ENCODE assay signal across 8 cellular contexts in genomic region chr17:58219007-58219788, GRCh38. TPM values are rescaled to one million over a fixed set of nuclear protein-coding genes. Genes with fewer than 3 reads are reported as not detected.
DNase-seq lines count a peak whose midpoint lies in the region; ATAC-seq, FAIRE-seq and TF ChIP-seq lines count a peak whose summit lies in the region.

TSS of gene MKS1 (minus strand) at chr17:58219255. CDS start at chr17:58219230, 25 bp downstream.

- H3K9me3 Mint-ChIP-seq in activated naive CD8-positive, alpha-beta T cell treated with anti-CD3 and anti-CD28 coated beads, Interleukin-2, amount 50 U/mL, for 24 hours = no peaks in the 10 kb centered on the region
- H3K9me3 Mint-ChIP-seq in type B pancreatic cell = no peaks in the 10 kb centered on the region

- peak; percentile 99 for FAIRE-seq in GM12891 (lab: Jason Lieb, UNC)

- ATAC-seq in HG02798 (IDR thresholded peaks at IDR 0.05; ENCODE audit: poor library complexity, unreplicated experiment) = peak; percentile 98
- ATAC-seq in activated naive CD8-positive, alpha-beta T cell treated with anti-CD3 and anti-CD28 coated beads, Interleukin-2, amount 50 U/mL, for 24 hours = peak; percentile 99

- peak within 1 kb of the TSS; percentile 92 for H3K27ac Mint-ChIP-seq in activated naive CD8-positive, alpha-beta T cell treated with anti-CD3 and anti-CD28 coated beads, Interleukin-2, amount 50 U/mL, for 24 hours
- H3K27ac Mint-ChIP-seq in type B pancreatic cell = peak within 1 kb of the TSS; percentile 88

- peaks cover 5% of the 10 kb centered on the region for H3K36me3 Mint-ChIP-seq in activated naive CD8-positive, alpha-beta T cell treated with anti-CD3 and anti-CD28 coated beads, Interleukin-2, amount 50 U/mL, for 24 hours (ENCODE audit: low read depth)
- H3K36me3 Mint-ChIP-seq in type B pancreatic cell = peaks cover 3% of the 10 kb centered on the region

- intact Hi-C loops in cardiac septum (cut with DNase I) = loop anchor here (5.0 kb wide), 1 partner anchor 133 kb away; the partner anchor contains the start of gene SUPT4H1

- H3K27me3 Mint-ChIP-seq in activated naive CD8-positive, alpha-beta T cell treated with anti-CD3 and anti-CD28 coated beads, Interleukin-2, amount 50 U/mL, for 24 hours = no peaks in the 10 kb centered on the region
- peaks cover 26% of the 10 kb centered on the region for H3K27me3 Mint-ChIP-seq in type B pancreatic cell

- H3K4me3 Mint-ChIP-seq in activated naive CD8-positive, alpha-beta T cell treated with anti-CD3 and anti-CD28 coated beads, Interleukin-2, amount 50 U/mL, for 24 hours = peak within 1 kb of the TSS; percentile 89
- peak within 1 kb of the TSS; percentile 96 for H3K4me3 Mint-ChIP-seq in type B pancreatic cell

- H3K4me1 Mint-ChIP-seq in activated naive CD8-positive, alpha-beta T cell treated with anti-CD3 and anti-CD28 coated beads, Interleukin-2, amount 50 U/mL, for 24 hours = peaks cover 29% of the 10 kb centered on the region
- H3K4me1 Mint-ChIP-seq in type B pancreatic cell (ENCODE audit: unreplicated experiment) = peaks cover 12% of the 10 kb centered on the region

- peak; percentile 77 for TF ChIP-seq CTCF in type B pancreatic cell (conservative IDR thresholded peaks at IDR 0.05)

- peak; percentile 96 for DNase-seq in GM12891 (ENCODE audit: insufficient read length, low spot score)
- peak; percentile 71 for DNase-seq in NCI-H1417 treated with DMSO at 0.1 percent for 48 hours (lab: John Stamatoyannopoulos, UW)
- peak; percentile 91 for DNase-seq in SW480 (ENCODE audit: low spot score)
- peak; percentile 97 for DNase-seq in activated naive CD8-positive, alpha-beta T cell treated with anti-CD3 and anti-CD28 coated beads, Interleukin-2, amount 50 U/mL, for 24 hours
- peak; percentile 96 for DNase-seq in cardiac septum (ENCODE audit: low spot score)
- DNase-seq in pons (ENCODE audit: low spot score) = peak; percentile 87
- peak; percentile 99 for DNase-seq in type B pancreatic cell (ENCODE audit: extremely low spot score, unreplicated experiment)

- peak; percentile 81 for TF ChIP-seq POLR2A in GM12891 (IDR thresholded peaks at IDR 0.05; ENCODE audit: low read depth, low read length)

TF ChIP-seq in GM12891, 5 proteins besides CTCF, POLR2A, EP300 and RAD21:
- TF ChIP-seq POU2F2 (IDR thresholded peaks at IDR 0.05; ENCODE audit: low read depth, low read length) (no peak), SPI1 (IDR thresholded peaks at IDR 0.05; ENCODE audit: low read depth, low read length) (no peak), PAX5 (IDR thresholded peaks at IDR 0.05; ENCODE audit: insufficient read depth, low read length, severe bottlenecking) (peak; percentile 100), POLR2AphosphoS5 (IDR thresholded peaks at IDR 0.05; ENCODE audit: low read depth, low read length) (peak; percentile 77), TAF1 (IDR thresholded peaks at IDR 0.05; ENCODE audit: low read depth, low read length) (peak; percentile 83)

RNA-seq across cellular contexts. Expression of gene MKS1, which starts in this region (rescaled TPM):
- 9.7 TPM for polyA plus RNA-seq in GM12891 (2012; ENCODE audit: low read depth, missing spikeins)
- total RNA-seq in cardiac septum (9.3 TPM), type B pancreatic cell (ENCODE audit: low replicate concordance) (21.9 and 33.2 TPM in 2 replicates)

Comparison
In these comparisons a context has a peak if more than half of its experiments do, and no peak if none do; other contexts are left out.
1. Peak in every context shown above with its lines: DNase-seq and ATAC-seq.